Comparison of ENCODE assay signal across 1 cellular context in the genomic region with DNA sequence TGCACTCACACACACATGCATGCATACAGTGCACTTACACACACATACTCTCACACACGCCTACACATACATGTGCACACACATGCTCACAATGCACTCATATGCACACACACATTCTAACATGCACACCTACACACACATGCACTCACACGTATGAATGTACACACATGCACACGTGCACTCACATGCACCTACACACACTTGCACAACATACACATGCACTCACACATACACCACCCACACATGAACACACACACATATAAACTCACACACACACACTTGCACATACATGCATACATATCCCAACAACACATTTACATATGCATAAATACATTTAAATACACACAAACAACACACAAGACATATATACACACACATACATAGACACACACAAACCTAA.
A peak's percentile ranks its signal among the peaks of the same experiment; 100 is the strongest.
TF ChIP-seq lines count a peak whose summit lies in the region.

No MANE protein-coding gene starts in this region.

TF ChIP-seq in HepG2, 621 proteins besides CTCF, POLR2A, EP300 and RAD21:
- TF ChIP-seq, protein P1, sequence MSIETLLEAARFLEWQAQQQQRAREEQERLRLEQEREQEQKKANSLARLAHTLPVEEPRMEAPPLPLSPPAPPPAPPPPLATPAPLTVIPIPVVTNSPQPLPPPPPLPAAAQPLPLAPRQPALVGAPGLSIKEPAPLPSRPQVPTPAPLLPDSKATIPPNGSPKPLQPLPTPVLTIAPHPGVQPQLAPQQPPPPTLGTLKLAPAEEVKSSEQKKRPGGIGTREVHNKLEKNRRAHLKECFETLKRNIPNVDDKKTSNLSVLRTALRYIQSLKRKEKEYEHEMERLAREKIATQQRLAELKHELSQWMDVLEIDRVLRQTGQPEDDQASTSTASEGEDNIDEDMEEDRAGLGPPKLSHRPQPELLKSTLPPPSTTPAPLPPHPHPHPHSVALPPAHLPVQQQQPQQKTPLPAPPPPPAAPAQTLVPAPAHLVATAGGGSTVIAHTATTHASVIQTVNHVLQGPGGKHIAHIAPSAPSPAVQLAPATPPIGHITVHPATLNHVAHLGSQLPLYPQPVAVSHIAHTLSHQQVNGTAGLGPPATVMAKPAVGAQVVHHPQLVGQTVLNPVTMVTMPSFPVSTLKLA (IDR thresholded peaks at IDR 0.05), result peak; percentile 78
- TF ChIP-seq ZNF737 (CRISPR knock-in tag; IDR thresholded peaks at IDR 0.05; ENCODE audit: borderline replicate concordance) (no peak), ZNF207 (IDR thresholded peaks at IDR 0.05; ENCODE audit: borderline replicate concordance) (0 out of 2 replicates have a peak, but pooled peaks have one; percentile 76)
